Comparison of ENCODE assay signal across 8 cellular contexts in genomic region chr19:22140356-22140755, GRCh38. TPM values are rescaled to one million over a fixed set of nuclear protein-coding genes. Genes with fewer than 3 reads are reported as not detected.
"Had no signal": no experiment of that assay in that cellular context is flagged by ENCODE, and none has a peak within 500 bp of the region (broad histone marks: within the 10 kb centered on the region; RNA-seq: fewer than 3 reads in every experiment).

No MANE protein-coding gene starts in this region.

- FAIRE-seq: GM12878, GM12891, GM12892, GM18507, GM19239 had no signal

- DNase-seq: GDM1, GF-D8 had no signal

- H3K4me3 ChIP-seq: GM12878 had no signal

- ATAC-seq: GM12878 had no signal

RNA-seq across cellular contexts. Expression of gene ZNF676, which starts 56.4 kb away (rescaled TPM):
- total RNA-seq: G401, GM12878 had no signal
